8 cellular contexts compared by ENCODE assay signal in the genomic region with DNA sequence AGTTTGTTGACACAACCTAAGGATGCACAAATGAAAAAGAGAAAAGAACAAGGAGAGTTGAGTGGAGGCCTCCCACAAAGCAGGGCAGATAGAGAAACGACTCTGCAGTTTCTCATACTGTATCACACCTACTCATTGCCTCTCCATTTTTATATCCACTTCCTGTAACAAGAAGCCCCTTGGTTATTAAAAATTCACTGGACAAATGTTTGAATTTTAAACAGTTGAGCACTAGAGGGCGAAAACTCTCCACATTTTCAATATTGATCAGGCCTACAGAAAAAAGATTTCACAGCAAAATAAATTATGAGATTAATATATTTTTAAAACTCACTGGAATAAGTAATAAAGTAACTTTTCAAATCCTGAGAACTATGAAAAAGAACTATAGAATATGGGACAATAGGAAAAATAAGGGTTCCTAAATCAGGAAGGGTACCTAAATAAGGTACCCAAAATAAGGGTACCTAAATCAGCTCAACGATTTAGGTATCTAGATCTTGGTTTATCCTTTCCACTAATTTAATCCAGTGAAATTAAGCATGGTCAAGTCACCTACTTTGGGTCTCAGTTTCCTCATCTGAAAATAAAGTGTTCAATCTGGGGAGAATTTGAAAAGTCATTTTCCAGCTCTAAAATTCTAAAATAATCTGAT. TPM values are rescaled to one million over a fixed set of nuclear protein-coding genes. Genes with fewer than 3 reads are reported as not detected.
DNase-seq lines count a peak whose midpoint lies in the region; ATAC-seq and TF ChIP-seq lines count a peak whose summit lies in the region.

No MANE protein-coding gene starts in this region.

- ATAC-seq in GM21447 (IDR thresholded peaks at IDR 0.05; ENCODE audit: unreplicated experiment) = no peak
- ATAC-seq in omental fat pad (ENCODE audit: low FRiP score) = no peak

- H3K4me1 ChIP-seq in tibial artery = no peaks in the 10 kb centered on the region

- intact Hi-C loops in tibial artery (cut with DNase I; ENCODE audit: low total_unique reads) = loop anchor here (5.0 kb wide), 1 partner anchor 147 kb away; a partner anchor contains a TSS

- DNase-seq in DMS153 treated with DMSO at 0.1 percent for 48 hours (lab: John Stamatoyannopoulos, UW; ENCODE audit: unreplicated experiment) = peak; percentile 25
- peak; percentile 69 for DNase-seq in HT1080 (ENCODE audit: low read depth)
- DNase-seq in RKO (ENCODE audit: low spot score) = peak; percentile 80
- peak; percentile 69 for DNase-seq in fibroblast of pulmonary artery (ENCODE audit: low read depth)
- no peak for DNase-seq in tibial artery
- DNase-seq in COLO668 (lab: John Stamatoyannopoulos, UW; ENCODE audit: unreplicated experiment) = no peak
- no peak for DNase-seq in omental fat pad (ENCODE audit: low spot score)

- no peak overlapping the region for H3K27ac ChIP-seq in tibial artery

- no peaks in the 10 kb centered on the region for H3K9me3 ChIP-seq in tibial artery

- peak; percentile 45 for TF ChIP-seq CTCF in fibroblast of pulmonary artery (IDR thresholded peaks at IDR 0.05; ENCODE audit: low read length, missing control alignments)
- peak; percentile 34 to 37 for TF ChIP-seq CTCF in tibial artery (IDR thresholded peaks at IDR 0.05)
- peak in 1 of 3 donors; percentile 19 for TF ChIP-seq CTCF in omental fat pad (IDR thresholded peaks at IDR 0.05)

- H3K4me3 ChIP-seq in fibroblast of pulmonary artery (replicated peaks; ENCODE audit: low read depth, low read length) = no peak overlapping the region
- no peak overlapping the region for H3K4me3 ChIP-seq in tibial artery

- H3K36me3 ChIP-seq in tibial artery = peaks cover 13 to 23% (median 19%) of the 10 kb centered on the region in 3 donors

- H3K27me3 ChIP-seq in tibial artery = no peaks in the 10 kb centered on the region

RNA-seq across cellular contexts. Expression of a gene that starts 47.0 kb away (rescaled TPM):
- total RNA-seq in HT1080 (2014; rRNA removed; shearing (Covaris generic)) = 499 and 546 TPM in 2 replicates
- polyA plus RNA-seq in HT1080 (2015; cell fraction: cytosol; rRNA removed) = 564 and 569 TPM in 2 replicates
- polyA plus RNA-seq in HT1080 (2015; cell fraction: nucleus; rRNA removed) = 382 and 414 TPM in 2 replicates
- 100 to 1,000 TPM; 244 to 431 (median 373) TPM for total RNA-seq in omental fat pad

RNA-seq across cellular contexts. Expression of a gene that starts 58.3 kb away (rescaled TPM):
- 2.3 TPM in 2 replicates for total RNA-seq in HT1080 (2014; rRNA removed; shearing (Covaris generic))
- 0.44 and 0.45 TPM in 2 replicates for polyA plus RNA-seq in HT1080 (2015; cell fraction: cytosol; rRNA removed)
- 1.5 TPM in 2 replicates for polyA plus RNA-seq in HT1080 (2015; cell fraction: nucleus; rRNA removed)
- 1 to 10 TPM in 2 of 4 donors, under 1 TPM in 1, not detected in 1; 0.38 to 2.6 (median 1.2) TPM for total RNA-seq in omental fat pad

Comparison
In these comparisons a context has a peak if more than half of its experiments do, and no peak if none do; other contexts are left out.
1. DNase-seq: peak in DMS153 treated with DMSO at 0.1 percent for 48 hours (single experiment), HT1080 (single experiment), RKO (single experiment) and fibroblast of pulmonary artery (single experiment); none in tibial artery (0 of 2), COLO668 (single experiment) and omental fat pad (single experiment).